24 cellular contexts compared by ENCODE assay signal in the genomic region with DNA sequence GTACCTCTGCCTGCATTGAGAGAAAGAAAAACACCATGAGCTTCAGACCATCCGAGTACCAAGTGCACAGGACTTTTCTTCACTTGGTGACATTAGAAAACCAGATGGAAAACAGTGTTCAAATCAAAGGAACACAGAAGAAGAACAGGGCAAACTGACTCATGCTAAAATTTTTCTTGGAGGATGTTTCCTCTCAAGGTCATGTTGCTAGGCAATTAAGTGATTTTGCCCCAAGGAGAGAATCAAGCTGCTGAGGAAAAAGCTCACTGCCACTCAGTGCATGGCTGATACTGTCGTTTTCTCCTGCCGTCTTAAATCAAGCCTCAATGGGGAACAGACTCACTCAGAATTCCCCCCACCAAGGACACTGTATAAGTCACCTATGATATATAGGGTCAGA. TPM values are rescaled to one million over a fixed set of nuclear protein-coding genes. Genes with fewer than 3 reads are reported as not detected.
A peak's percentile ranks its signal among the peaks of the same experiment; 100 is the strongest.
DNase-seq lines count a peak whose midpoint lies in the region; ATAC-seq, FAIRE-seq and TF ChIP-seq lines count a peak whose summit lies in the region.
"Had no signal": no experiment of that assay in that cellular context is flagged by ENCODE, and none has a peak within 500 bp of the region (broad histone marks: within the 10 kb centered on the region; RNA-seq: fewer than 3 reads in every experiment).

No MANE protein-coding gene starts in this region.

- H3K14ac ChIP-seq in mesenchymal stem cell (ENCODE audit: low read length in 2 of 2): no peak overlapping the region

- H3K9me3 Mint-ChIP-seq in activated CD4-positive, alpha-beta T cell treated with anti-CD3 and anti-CD28 coated beads, Interleukin-2, amount 10 ng/mL, durations not matched to agents 7 days and 5 days: no peaks in the 10 kb centered on the region

- intact Hi-C loops in gastrocnemius medialis (cut with DNase I; ENCODE audit: low total_unique reads): no loop called here

- in situ Hi-C loops in gastrocnemius medialis (cut with MboI; ENCODE audit: low sequenced_read_pairs in 4 of 4): no loop called here

- H2BK12ac ChIP-seq in mesenchymal stem cell (ENCODE audit: low read length in 2 of 2): no peak overlapping the region

- no peak overlapping the region for H4K91ac ChIP-seq in mesenchymal stem cell (ENCODE audit: low read length)

- H3K27ac Mint-ChIP-seq in activated CD4-positive, alpha-beta T cell treated with anti-CD3 and anti-CD28 coated beads, Interleukin-2, amount 10 ng/mL, durations not matched to agents 7 days and 5 days: no peak overlapping the region

- peaks cover 27% of the 10 kb centered on the region for H3K27me3 Mint-ChIP-seq in activated CD4-positive, alpha-beta T cell treated with anti-CD3 and anti-CD28 coated beads, Interleukin-2, amount 10 ng/mL, durations not matched to agents 7 days and 5 days

- H3K4ac ChIP-seq in mesenchymal stem cell (ENCODE audit: low read depth in 1 of 2, low read length in 2 of 2): no peak overlapping the region

- H3K27me3 ChIP-seq in bronchial epithelial cell (ENCODE audit: control insufficient read depth, insufficient read depth, low read length) (no peaks in the 10 kb centered on the region), mesenchymal stem cell (ENCODE audit: control insufficient read depth in 1 of 2, insufficient read depth in 1 of 2, low read length in 2 of 2) (peaks cover 32 to 39% of the 10 kb centered on the region in 2 experiments), gastrocnemius medialis (peaks cover 17 to 23% (median 23%) of the 10 kb centered on the region in 3 donors)
- H3K27me3 ChIP-seq: right lobe of liver had no signal

- no peak for ATAC-seq in gastrocnemius medialis
- ATAC-seq: left colon had no signal

- TF ChIP-seq POLR2A in gastrocnemius medialis (IDR thresholded peaks at IDR 0.05): no peak

- H2AK5ac ChIP-seq in mesenchymal stem cell (ENCODE audit: low read length, severe bottlenecking): no peak overlapping the region

- H2BK5ac ChIP-seq in mesenchymal stem cell (ENCODE audit: low read depth, low read length, poor library complexity, severe bottlenecking): no peak overlapping the region

- H4K8ac ChIP-seq in mesenchymal stem cell (ENCODE audit: low read length): no peak overlapping the region

- H3K36me3 ChIP-seq in bronchial epithelial cell (ENCODE audit: control insufficient read depth, insufficient read depth, low read length) (no peaks in the 10 kb centered on the region), mesenchymal stem cell (ENCODE audit: control insufficient read depth in 1 of 2, insufficient read depth in 2 of 2, low read depth in 1 of 2, low read length in 2 of 2) (no peaks in the 10 kb centered on the region), gastrocnemius medialis (no peaks in the 10 kb centered on the region)
- H3K36me3 ChIP-seq: esophagus squamous epithelium, right lobe of liver, transverse colon had no signal

- no peak overlapping the region for H2AFZ ChIP-seq in mesenchymal stem cell (ENCODE audit: low read depth, low read length)

- H3K27ac ChIP-seq in mesenchymal stem cell (ENCODE audit: low read length, poor library complexity, severe bottlenecking) (no peak overlapping the region), gastrocnemius medialis (no peak overlapping the region)
- H3K27ac ChIP-seq: esophagus squamous epithelium, KMS-11, right lobe of liver, transverse colon had no signal

- H3K4me1 ChIP-seq in mesenchymal stem cell (ENCODE audit: control insufficient read depth, insufficient read depth, low read depth, low read length): peaks cover 4% of the 10 kb centered on the region
- H3K4me1 ChIP-seq in gastrocnemius medialis: no peaks in the 10 kb centered on the region
- H3K4me1 ChIP-seq: esophagus squamous epithelium, right lobe of liver, transverse colon had no signal

- H3K9ac ChIP-seq in mesenchymal stem cell (ENCODE audit: low read length): peak overlapping the region; percentile 27
- H3K9ac ChIP-seq: KMS-11 had no signal

- DNase-seq in AG08395 (ENCODE audit: low spot score) (peak; percentile 39), HCEC 1CT (peak; percentile 9), bronchial epithelial cell (ENCODE audit: low read depth) (peak; percentile 13), mesenchymal stem cell (peak; percentile 61), gastrocnemius medialis (no peak)
- DNase-seq in activated CD4-positive, alpha-beta T cell treated with anti-CD3 and anti-CD28 coated beads, Interleukin-2, amount 10 ng/mL, durations not matched to agents 7 days and 5 days: no peak
- DNase-seq in activated naive CD4-positive, alpha-beta T cell (lab: John Stamatoyannopoulos, UW): no peak
- no peak for DNase-seq in activated T-cell treated with anti-CD3 and anti-CD28 coated beads, Interleukin-2, amount 50 U/mL, for 1 hour
- DNase-seq: ACHN; activated CD4-positive, CD25-positive, alpha-beta regulatory T cell treated with anti-CD3 and anti-CD28 coated beads, Interleukin-2, amount 50 U/mL, for 72 hours; amniotic stem cell; central memory CD4-positive, alpha-beta T cell; effector CD4-positive, alpha-beta T cell; esophagus squamous epithelium; hippocampal formation; left colon; NCI-H1105; NCI-H2171 treated with DMSO at 0.1 percent for 48 hours; nucleus accumbens; right lobe of liver; stimulated activated naive CD4-positive, alpha-beta T cell treated with Interleukin-2 at 50 U/mL for 16 hours; T1000; transverse colon had no signal

- POLR2A ChIA-PET in activated CD4-positive, alpha-beta T cell treated with anti-CD3 and anti-CD28 coated beads, Interleukin-2, amount 10 ng/mL, durations not matched to agents 7 days and 5 days (lab: Charles Lee): no interaction called here

- H3K23ac ChIP-seq in mesenchymal stem cell (ENCODE audit: low read length in 2 of 2): no peak overlapping the region

- FAIRE-seq in bronchial epithelial cell (lab: Jason Lieb, UNC): no peak

- no peaks in the 10 kb centered on the region for H3K36me3 Mint-ChIP-seq in activated CD4-positive, alpha-beta T cell treated with anti-CD3 and anti-CD28 coated beads, Interleukin-2, amount 10 ng/mL, durations not matched to agents 7 days and 5 days (ENCODE audit: low read depth)

- H3K9me3 ChIP-seq in mesenchymal stem cell (ENCODE audit: control insufficient read depth, low read length) (peaks cover 8% of the 10 kb centered on the region), gastrocnemius medialis (no peaks in the 10 kb centered on the region)
- H3K9me3 ChIP-seq: esophagus squamous epithelium, right lobe of liver, transverse colon had no signal

- H3K4me2 ChIP-seq in mesenchymal stem cell (ENCODE audit: low read length, poor library complexity, severe bottlenecking): no peak overlapping the region
- H3K4me2 ChIP-seq: KMS-11 had no signal

- no peak overlapping the region for H3K18ac ChIP-seq in mesenchymal stem cell (ENCODE audit: low read depth in 1 of 2, low read length in 2 of 2)

- H2BK15ac ChIP-seq in mesenchymal stem cell (ENCODE audit: low read depth, poor library complexity, severe bottlenecking): no peak overlapping the region

- no peaks in the 10 kb centered on the region for H3K79me1 ChIP-seq in mesenchymal stem cell (replicated peaks; ENCODE audit: low read length, poor library complexity, severe bottlenecking)

- no peak overlapping the region for H3K4me3 ChIP-seq in bronchial epithelial cell (ENCODE audit: low read depth, low read length)
- H3K4me3 ChIP-seq in mesenchymal stem cell (ENCODE audit: insufficient read depth in 1 of 2, low read depth in 1 of 2, low read length in 2 of 2): no peak overlapping the region
- no peak overlapping the region for H3K4me3 ChIP-seq in gastrocnemius medialis
- H3K4me3 ChIP-seq: esophagus squamous epithelium, right lobe of liver, transverse colon had no signal

- no peak overlapping the region for H3K4me3 Mint-ChIP-seq in activated CD4-positive, alpha-beta T cell treated with anti-CD3 and anti-CD28 coated beads, Interleukin-2, amount 10 ng/mL, durations not matched to agents 7 days and 5 days

- CTCF ChIA-PET in activated CD4-positive, alpha-beta T cell treated with anti-CD3 and anti-CD28 coated beads, Interleukin-2, amount 10 ng/mL, durations not matched to agents 7 days and 5 days (lab: Charles Lee): no interaction called here

- 63% methylated on average over 1 of the region's 3 CpGs for WGBS in mesenchymal stem cell

- no peak overlapping the region for H2BK120ac ChIP-seq in mesenchymal stem cell (ENCODE audit: low read depth, low read length)

- TF ChIP-seq CTCF in bronchial epithelial cell (IDR thresholded peaks at IDR 0.05; ENCODE audit: insufficient read depth, low read length, severe bottlenecking): no peak
- no peak for TF ChIP-seq CTCF in gastrocnemius medialis (IDR thresholded peaks at IDR 0.05 in 4 of 5, conservative IDR thresholded peaks at IDR 0.05 in 1 of 5)

- no peaks in the 10 kb centered on the region for H3K4me1 Mint-ChIP-seq in activated CD4-positive, alpha-beta T cell treated with anti-CD3 and anti-CD28 coated beads, Interleukin-2, amount 10 ng/mL, durations not matched to agents 7 days and 5 days

RNA-seq across cellular contexts. Expression of gene SIMC1, which starts 57.9 kb away (rescaled TPM):
- total RNA-seq in bronchial epithelial cell (1.3 and 2.4 TPM in 2 replicates), gastrocnemius medialis (10 to 100 TPM in 2 of 4 donors, 1 to 10 TPM in 2; 5.1 to 45.8 (median 11.5) TPM)
- 13.6 TPM for polyA plus RNA-seq in mesenchymal stem cell (2013, experiment 1 of 2)
- 13.9 TPM for polyA plus RNA-seq in mesenchymal stem cell (2013, experiment 2 of 2)
- total RNA-seq in activated CD4-positive, alpha-beta T cell treated with anti-CD3 and anti-CD28 coated beads, Interleukin-2, amount 10 ng/mL, durations not matched to agents 7 days and 5 days: 10 to 100 TPM; 29.9 to 30.2 TPM

Comparison
In these comparisons a context has a peak if more than half of its experiments do, and no peak if none do; other contexts are left out.
1. DNase-seq: peak in AG08395 (single experiment), HCEC 1CT (single experiment), bronchial epithelial cell (single experiment) and mesenchymal stem cell (single experiment); none in activated CD4-positive, alpha-beta T cell treated with anti-CD3 and anti-CD28 coated beads, Interleukin-2, amount 10 ng/mL, durations not matched to agents 7 days and 5 days (single experiment), gastrocnemius medialis (0 of 2), activated naive CD4-positive, alpha-beta T cell (0 of 4) and activated T-cell treated with anti-CD3 and anti-CD28 coated beads, Interleukin-2, amount 50 U/mL, for 1 hour (single experiment).